ENCODE assay signal across 1 cellular context in the genomic region with DNA sequence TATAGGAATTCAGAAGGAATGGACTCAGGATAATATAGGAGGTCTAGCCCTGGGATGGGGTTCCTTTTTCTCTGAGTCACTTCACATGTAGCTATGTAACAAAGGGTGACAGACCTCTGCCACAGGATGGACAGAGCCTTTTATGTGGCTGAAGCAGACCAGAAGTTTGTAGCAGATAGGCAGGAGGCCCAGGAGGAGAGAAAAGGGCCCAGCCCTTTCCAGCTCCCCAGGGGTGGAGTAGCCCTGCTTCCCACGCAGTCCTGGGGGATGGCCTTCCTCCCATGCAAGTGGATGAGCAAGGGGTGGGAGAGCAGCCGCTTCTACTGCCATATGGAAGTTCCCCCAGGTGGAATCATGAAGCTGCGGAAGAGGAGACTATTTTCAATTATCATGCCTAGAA.
TF ChIP-seq lines count a peak whose summit lies in the region.

No MANE protein-coding gene starts in this region.

TF ChIP-seq in K562, 482 proteins besides CTCF, POLR2A, EP300 and RAD21 (continued from another document):
- TF ChIP-seq, protein P1, sequence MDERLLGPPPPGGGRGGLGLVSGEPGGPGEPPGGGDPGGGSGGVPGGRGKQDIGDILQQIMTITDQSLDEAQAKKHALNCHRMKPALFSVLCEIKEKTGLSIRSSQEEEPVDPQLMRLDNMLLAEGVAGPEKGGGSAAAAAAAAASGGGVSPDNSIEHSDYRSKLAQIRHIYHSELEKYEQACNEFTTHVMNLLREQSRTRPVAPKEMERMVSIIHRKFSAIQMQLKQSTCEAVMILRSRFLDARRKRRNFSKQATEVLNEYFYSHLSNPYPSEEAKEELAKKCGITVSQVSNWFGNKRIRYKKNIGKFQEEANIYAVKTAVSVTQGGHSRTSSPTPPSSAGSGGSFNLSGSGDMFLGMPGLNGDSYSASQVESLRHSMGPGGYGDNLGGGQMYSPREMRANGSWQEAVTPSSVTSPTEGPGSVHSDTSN (CRISPR knock-in tag; IDR thresholded peaks at IDR 0.05; ENCODE audit: low read depth), result no peak
- TF ChIP-seq, protein P1 (tag; conservative IDR thresholded peaks at IDR 0.05; ENCODE audit: low read depth), result no peak
- TF ChIP-seq TAL1 (IDR thresholded peaks at IDR 0.05), result peak; percentile 39; the same call in 1 of the 2 replicates
- TF ChIP-seq NFE2 (IDR thresholded peaks at IDR 0.05; ENCODE audit: low read depth), result no peak
- no peak for TF ChIP-seq NCOA2 (IDR thresholded peaks at IDR 0.05; ENCODE audit: partially characterized antibody in 2 of 2)
- no peak for TF ChIP-seq MCM5 (IDR thresholded peaks at IDR 0.05; ENCODE audit: low read depth)
- TF ChIP-seq NCOR1 (IDR thresholded peaks at IDR 0.05), result no peak
- peak in 1 of 2 experiments; percentile 26; a peak in 1 of 3 replicates for TF ChIP-seq CBX3 (IDR thresholded peaks at IDR 0.05; ENCODE audit: borderline replicate concordance in 1 of 2, low read length in 2 of 2)
- TF ChIP-seq, protein P2, sequence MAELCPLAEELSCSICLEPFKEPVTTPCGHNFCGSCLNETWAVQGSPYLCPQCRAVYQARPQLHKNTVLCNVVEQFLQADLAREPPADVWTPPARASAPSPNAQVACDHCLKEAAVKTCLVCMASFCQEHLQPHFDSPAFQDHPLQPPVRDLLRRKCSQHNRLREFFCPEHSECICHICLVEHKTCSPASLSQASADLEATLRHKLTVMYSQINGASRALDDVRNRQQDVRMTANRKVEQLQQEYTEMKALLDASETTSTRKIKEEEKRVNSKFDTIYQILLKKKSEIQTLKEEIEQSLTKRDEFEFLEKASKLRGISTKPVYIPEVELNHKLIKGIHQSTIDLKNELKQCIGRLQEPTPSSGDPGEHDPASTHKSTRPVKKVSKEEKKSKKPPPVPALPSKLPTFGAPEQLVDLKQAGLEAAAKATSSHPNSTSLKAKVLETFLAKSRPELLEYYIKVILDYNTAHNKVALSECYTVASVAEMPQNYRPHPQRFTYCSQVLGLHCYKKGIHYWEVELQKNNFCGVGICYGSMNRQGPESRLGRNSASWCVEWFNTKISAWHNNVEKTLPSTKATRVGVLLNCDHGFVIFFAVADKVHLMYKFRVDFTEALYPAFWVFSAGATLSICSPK (IDR thresholded peaks at IDR 0.05; ENCODE audit: borderline replicate concordance), result no peak
- 0 out of 2 replicates have a peak, but pooled peaks have one; percentile 3 for TF ChIP-seq CBFA2T2 (conservative IDR thresholded peaks at IDR 0.05)
- TF ChIP-seq ZBED1 (IDR thresholded peaks at IDR 0.05), result no peak
- TF ChIP-seq ZNF384 (IDR thresholded peaks at IDR 0.05; ENCODE audit: low read depth, low read length), result no peak
- no peak for TF ChIP-seq CBX2 (IDR thresholded peaks at IDR 0.05; ENCODE audit: insufficient read depth, low read length, poor library complexity, severe bottlenecking)
- peak; percentile 51 for TF ChIP-seq CBFA2T3 (IDR thresholded peaks at IDR 0.05)
- no peak for TF ChIP-seq ZNF41 (CRISPR knock-in tag; conservative IDR thresholded peaks at IDR 0.05)
- TF ChIP-seq, protein P3, sequence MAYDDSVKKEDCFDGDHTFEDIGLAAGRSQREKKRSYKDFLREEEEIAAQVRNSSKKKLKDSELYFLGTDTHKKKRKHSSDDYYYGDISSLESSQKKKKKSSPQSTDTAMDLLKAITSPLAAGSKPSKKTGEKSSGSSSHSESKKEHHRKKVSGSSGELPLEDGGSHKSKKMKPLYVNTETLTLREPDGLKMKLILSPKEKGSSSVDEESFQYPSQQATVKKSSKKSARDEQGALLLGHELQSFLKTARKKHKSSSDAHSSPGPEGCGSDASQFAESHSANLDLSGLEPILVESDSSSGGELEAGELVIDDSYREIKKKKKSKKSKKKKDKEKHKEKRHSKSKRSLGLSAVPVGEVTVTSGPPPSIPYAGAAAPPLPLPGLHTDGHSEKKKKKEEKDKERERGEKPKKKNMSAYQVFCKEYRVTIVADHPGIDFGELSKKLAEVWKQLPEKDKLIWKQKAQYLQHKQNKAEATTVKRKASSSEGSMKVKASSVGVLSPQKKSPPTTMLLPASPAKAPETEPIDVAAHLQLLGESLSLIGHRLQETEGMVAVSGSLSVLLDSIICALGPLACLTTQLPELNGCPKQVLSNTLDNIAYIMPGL (CRISPR knock-in tag; IDR thresholded peaks at IDR 0.05), result no peak
- TF ChIP-seq, protein P4, sequence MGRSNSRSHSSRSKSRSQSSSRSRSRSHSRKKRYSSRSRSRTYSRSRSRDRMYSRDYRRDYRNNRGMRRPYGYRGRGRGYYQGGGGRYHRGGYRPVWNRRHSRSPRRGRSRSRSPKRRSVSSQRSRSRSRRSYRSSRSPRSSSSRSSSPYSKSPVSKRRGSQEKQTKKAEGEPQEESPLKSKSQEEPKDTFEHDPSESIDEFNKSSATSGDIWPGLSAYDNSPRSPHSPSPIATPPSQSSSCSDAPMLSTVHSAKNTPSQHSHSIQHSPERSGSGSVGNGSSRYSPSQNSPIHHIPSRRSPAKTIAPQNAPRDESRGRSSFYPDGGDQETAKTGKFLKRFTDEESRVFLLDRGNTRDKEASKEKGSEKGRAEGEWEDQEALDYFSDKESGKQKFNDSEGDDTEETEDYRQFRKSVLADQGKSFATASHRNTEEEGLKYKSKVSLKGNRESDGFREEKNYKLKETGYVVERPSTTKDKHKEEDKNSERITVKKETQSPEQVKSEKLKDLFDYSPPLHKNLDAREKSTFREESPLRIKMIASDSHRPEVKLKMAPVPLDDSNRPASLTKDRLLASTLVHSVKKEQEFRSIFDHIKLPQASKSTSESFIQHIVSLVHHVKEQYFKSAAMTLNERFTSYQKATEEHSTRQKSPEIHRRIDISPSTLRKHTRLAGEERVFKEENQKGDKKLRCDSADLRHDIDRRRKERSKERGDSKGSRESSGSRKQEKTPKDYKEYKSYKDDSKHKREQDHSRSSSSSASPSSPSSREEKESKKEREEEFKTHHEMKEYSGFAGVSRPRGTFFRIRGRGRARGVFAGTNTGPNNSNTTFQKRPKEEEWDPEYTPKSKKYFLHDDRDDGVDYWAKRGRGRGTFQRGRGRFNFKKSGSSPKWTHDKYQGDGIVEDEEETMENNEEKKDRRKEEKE (IDR thresholded peaks at IDR 0.05; ENCODE audit: borderline replicate concordance in 1 of 2, control insufficient read depth in 1 of 2, low read depth in 2 of 2, low read length in 1 of 2), result no peak
- TF ChIP-seq TRIM28 (IDR thresholded peaks at IDR 0.05), result no peak
- TF ChIP-seq POLR2AphosphoS5 (IDR thresholded peaks at IDR 0.05; ENCODE audit: control insufficient read depth, insufficient read depth, low read depth, low read length), result peak; percentile 47; the same call in 1 of the 2 replicates
- TF ChIP-seq, protein P5, sequence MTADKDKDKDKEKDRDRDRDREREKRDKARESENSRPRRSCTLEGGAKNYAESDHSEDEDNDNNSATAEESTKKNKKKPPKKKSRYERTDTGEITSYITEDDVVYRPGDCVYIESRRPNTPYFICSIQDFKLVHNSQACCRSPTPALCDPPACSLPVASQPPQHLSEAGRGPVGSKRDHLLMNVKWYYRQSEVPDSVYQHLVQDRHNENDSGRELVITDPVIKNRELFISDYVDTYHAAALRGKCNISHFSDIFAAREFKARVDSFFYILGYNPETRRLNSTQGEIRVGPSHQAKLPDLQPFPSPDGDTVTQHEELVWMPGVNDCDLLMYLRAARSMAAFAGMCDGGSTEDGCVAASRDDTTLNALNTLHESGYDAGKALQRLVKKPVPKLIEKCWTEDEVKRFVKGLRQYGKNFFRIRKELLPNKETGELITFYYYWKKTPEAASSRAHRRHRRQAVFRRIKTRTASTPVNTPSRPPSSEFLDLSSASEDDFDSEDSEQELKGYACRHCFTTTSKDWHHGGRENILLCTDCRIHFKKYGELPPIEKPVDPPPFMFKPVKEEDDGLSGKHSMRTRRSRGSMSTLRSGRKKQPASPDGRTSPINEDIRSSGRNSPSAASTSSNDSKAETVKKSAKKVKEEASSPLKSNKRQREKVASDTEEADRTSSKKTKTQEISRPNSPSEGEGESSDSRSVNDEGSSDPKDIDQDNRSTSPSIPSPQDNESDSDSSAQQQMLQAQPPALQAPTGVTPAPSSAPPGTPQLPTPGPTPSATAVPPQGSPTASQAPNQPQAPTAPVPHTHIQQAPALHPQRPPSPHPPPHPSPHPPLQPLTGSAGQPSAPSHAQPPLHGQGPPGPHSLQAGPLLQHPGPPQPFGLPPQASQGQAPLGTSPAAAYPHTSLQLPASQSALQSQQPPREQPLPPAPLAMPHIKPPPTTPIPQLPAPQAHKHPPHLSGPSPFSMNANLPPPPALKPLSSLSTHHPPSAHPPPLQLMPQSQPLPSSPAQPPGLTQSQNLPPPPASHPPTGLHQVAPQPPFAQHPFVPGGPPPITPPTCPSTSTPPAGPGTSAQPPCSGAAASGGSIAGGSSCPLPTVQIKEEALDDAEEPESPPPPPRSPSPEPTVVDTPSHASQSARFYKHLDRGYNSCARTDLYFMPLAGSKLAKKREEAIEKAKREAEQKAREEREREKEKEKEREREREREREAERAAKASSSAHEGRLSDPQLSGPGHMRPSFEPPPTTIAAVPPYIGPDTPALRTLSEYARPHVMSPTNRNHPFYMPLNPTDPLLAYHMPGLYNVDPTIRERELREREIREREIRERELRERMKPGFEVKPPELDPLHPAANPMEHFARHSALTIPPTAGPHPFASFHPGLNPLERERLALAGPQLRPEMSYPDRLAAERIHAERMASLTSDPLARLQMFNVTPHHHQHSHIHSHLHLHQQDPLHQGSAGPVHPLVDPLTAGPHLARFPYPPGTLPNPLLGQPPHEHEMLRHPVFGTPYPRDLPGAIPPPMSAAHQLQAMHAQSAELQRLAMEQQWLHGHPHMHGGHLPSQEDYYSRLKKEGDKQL (CRISPR knock-in tag; IDR thresholded peaks at IDR 0.05; ENCODE audit: borderline replicate concordance), result no peak
- no peak for TF ChIP-seq STAT5A (IDR thresholded peaks at IDR 0.05; ENCODE audit: borderline replicate concordance, low read length)
- TF ChIP-seq SMARCA5 (IDR thresholded peaks at IDR 0.05), result no peak
- TF ChIP-seq POLR3G (IDR thresholded peaks at IDR 0.05; ENCODE audit: extremely low read depth, insufficient read length, insufficient replicate concordance), result no peak
- peak; percentile 63 for TF ChIP-seq ARID1B (IDR thresholded peaks at IDR 0.05)
- TF ChIP-seq MECOM (CRISPR knock-in tag; IDR thresholded peaks at IDR 0.05), result no peak
- TF ChIP-seq RBM17 (IDR thresholded peaks at IDR 0.05; ENCODE audit: borderline replicate concordance, low read depth, low read length), result no peak
- TF ChIP-seq STAT5B (CRISPR knock-in tag; IDR thresholded peaks at IDR 0.05), result no peak
- no peak for TF ChIP-seq POU5F1 (IDR thresholded peaks at IDR 0.05; ENCODE audit: borderline replicate concordance, low read depth, low read length, partially characterized antibody)
- no peak for TF ChIP-seq PTTG1 (tag; IDR thresholded peaks at IDR 0.05; ENCODE audit: low read depth)
